1 cellular context compared by ENCODE assay signal in genomic region chr6:39113788-39114187, GRCh38.
TF ChIP-seq lines count a peak whose summit lies in the region.

No MANE protein-coding gene starts in this region.

TF ChIP-seq in HCT116, 20 proteins besides CTCF, POLR2A, EP300 and RAD21 (continued from another document):
- TF ChIP-seq ZNF274 (IDR thresholded peaks at IDR 0.05; ENCODE audit: low read depth, low read length): no peak
- no peak for TF ChIP-seq POLR2AphosphoS5 (IDR thresholded peaks at IDR 0.05; ENCODE audit: low read depth, low read length)
- TF ChIP-seq EZH2 (IDR thresholded peaks at IDR 0.05): no peak
- TF ChIP-seq ATF3 (IDR thresholded peaks at IDR 0.05): no peak
- TF ChIP-seq CEBPB (IDR thresholded peaks at IDR 0.05; ENCODE audit: low read depth): no peak
- no peak for TF ChIP-seq EGR1 (IDR thresholded peaks at IDR 0.05; ENCODE audit: low read depth)
- TF ChIP-seq YY1 (IDR thresholded peaks at IDR 0.05; ENCODE audit: extremely low read depth, insufficient replicate concordance, low read depth, low read length): no peak
- no peak for TF ChIP-seq ELF1 (IDR thresholded peaks at IDR 0.05; ENCODE audit: borderline replicate concordance, low read depth)
TF ChIP-seq in HCT116: peak in this region for 0.
